Comparison of ENCODE assay signal across 1 cellular context in the genomic region with DNA sequence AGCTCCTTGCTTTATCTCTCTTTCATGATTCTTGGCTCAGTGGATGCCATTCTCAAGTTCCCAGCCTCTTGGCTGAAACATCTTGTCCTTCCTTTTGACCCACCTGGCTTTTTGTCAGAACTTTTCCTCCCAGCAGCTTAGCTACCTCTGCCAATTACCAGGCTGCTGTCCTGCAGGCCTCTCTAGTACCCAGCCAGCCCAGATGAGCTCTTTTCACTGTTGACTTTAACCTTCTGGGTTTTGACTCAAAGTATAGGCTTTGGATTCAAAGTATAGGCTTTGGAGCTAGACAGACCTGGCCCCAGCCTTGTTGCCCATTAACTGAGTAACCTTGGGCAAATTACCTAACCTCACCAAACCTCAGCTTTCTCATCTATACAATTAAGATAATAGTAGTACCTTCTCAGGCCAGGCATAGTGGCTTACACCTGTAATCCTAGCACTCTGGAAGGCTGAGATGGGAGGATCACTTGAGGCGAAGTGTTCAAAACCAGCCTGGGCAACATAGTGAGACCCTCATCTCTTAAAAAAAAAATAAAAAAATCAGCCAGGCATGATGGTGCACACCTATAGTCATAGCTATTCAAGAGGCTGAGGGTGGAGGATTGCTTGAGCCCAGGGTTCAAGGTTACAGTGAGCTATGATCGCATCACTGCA.
TF ChIP-seq lines count a peak whose summit lies in the region.

No MANE protein-coding gene starts in this region.

TF ChIP-seq in SK-N-SH treated with all-trans-retinoic acid at 6 μM for 48 hours, 23 proteins besides CTCF, POLR2A, EP300 and RAD21 (continued from another document):
- no peak for TF ChIP-seq POU6F1 (CRISPR knock-in tag; IDR thresholded peaks at IDR 0.05; ENCODE audit: borderline replicate concordance, low read depth)
- no peak for TF ChIP-seq ISL1 (CRISPR knock-in tag; IDR thresholded peaks at IDR 0.05)
- TF ChIP-seq ZNF8 (CRISPR knock-in tag; IDR thresholded peaks at IDR 0.05), result no peak
- TF ChIP-seq RARB (CRISPR knock-in tag; IDR thresholded peaks at IDR 0.05), result no peak
- no peak for TF ChIP-seq BACH2 (CRISPR knock-in tag; IDR thresholded peaks at IDR 0.05; ENCODE audit: borderline replicate concordance)
